ENCODE assay signal across 10 cellular contexts in the genomic region with DNA sequence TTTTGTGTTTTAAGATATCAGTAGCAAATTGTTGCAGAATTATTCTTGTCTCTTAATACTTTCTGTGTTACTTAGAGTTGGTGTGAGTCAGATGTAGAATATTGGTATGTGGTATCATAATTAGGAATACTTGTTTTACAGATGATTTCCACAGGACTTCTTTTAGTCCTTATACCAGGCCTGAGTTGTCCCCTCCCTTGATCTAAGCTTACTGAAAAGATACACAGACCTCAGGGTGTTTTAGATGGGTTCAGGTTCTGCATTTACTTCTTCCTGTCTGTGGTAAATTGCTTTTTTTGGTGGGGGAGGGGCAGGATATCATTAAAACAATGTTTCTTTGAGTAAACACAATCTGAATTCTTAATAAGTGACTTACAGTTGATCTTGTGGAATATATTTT. TPM values are rescaled to one million over a fixed set of nuclear protein-coding genes. Genes with fewer than 3 reads are reported as not detected.
DNase-seq lines count a peak whose midpoint lies in the region; ATAC-seq, FAIRE-seq and TF ChIP-seq lines count a peak whose summit lies in the region.
"Had no signal": no experiment of that assay in that cellular context is flagged by ENCODE, and none has a peak within 500 bp of the region (broad histone marks: within the 10 kb centered on the region; RNA-seq: fewer than 3 reads in every experiment).

No MANE protein-coding gene starts in this region.

- peak overlapping the region; percentile 57 for H3K27ac Mint-ChIP-seq in HFFc6
- H3K27ac Mint-ChIP-seq in activated CD8-positive, alpha-beta T cell treated with anti-CD3 and anti-CD28 coated beads for 36 hours = peak overlapping the region; percentile 90

- no peak overlapping the region for H3K4me2 ChIP-seq in keratinocyte (ENCODE audit: control insufficient read depth, extremely low read depth, insufficient read depth, low read depth, low read length)
- no peak overlapping the region for H3K4me2 ChIP-seq in osteoblast (ENCODE audit: insufficient read depth, low read length)

- no peak overlapping the region for H2AFZ ChIP-seq in keratinocyte (ENCODE audit: control insufficient read depth, low read length)
- no peak overlapping the region for H2AFZ ChIP-seq in osteoblast (ENCODE audit: low read length)

- H3K9me3 Mint-ChIP-seq in HFFc6 = no peaks in the 10 kb centered on the region
- peaks cover 9% of the 10 kb centered on the region for H3K9me3 Mint-ChIP-seq in activated CD8-positive, alpha-beta T cell treated with anti-CD3 and anti-CD28 coated beads for 36 hours

- H3K4me1 ChIP-seq in keratinocyte (ENCODE audit: control insufficient read depth, extremely low read depth, insufficient read depth, low read length) (peaks cover 6% of the 10 kb centered on the region), osteoblast (ENCODE audit: insufficient read depth, low read length) (peaks cover 6% of the 10 kb centered on the region)

- H3K36me3 Mint-ChIP-seq in HFFc6 (ENCODE audit: low read depth) = no peaks in the 10 kb centered on the region
- peaks cover 24% of the 10 kb centered on the region for H3K36me3 Mint-ChIP-seq in activated CD8-positive, alpha-beta T cell treated with anti-CD3 and anti-CD28 coated beads for 36 hours (ENCODE audit: low read depth)

- H3K4me3 ChIP-seq in keratinocyte (ENCODE audit: control insufficient read depth in 2 of 3, extremely low read depth in 1 of 3, insufficient read depth in 2 of 3, low read depth in 1 of 3, low read length in 3 of 3) = no peak overlapping the region
- H3K4me3 ChIP-seq in osteoblast (ENCODE audit: insufficient read depth, low read length) = no peak overlapping the region

- CTCF ChIA-PET in activated CD8-positive, alpha-beta T cell treated with anti-CD3 and anti-CD28 coated beads for 36 hours (lab: Charles Lee) = interaction anchor here (0.6 to 3.4 kb wide), 6 partner anchors 11 to 420 kb away, joined by 3 to 21 read pairs (median 4); a partner anchor contains a TSS

- intact Hi-C loops in activated CD8-positive, alpha-beta T cell treated with anti-CD3 and anti-CD28 coated beads for 36 hours (cut with micrococcal nuclease) = no loop called here

- H3K9me3 ChIP-seq in keratinocyte (ENCODE audit: control insufficient read depth, low read depth, low read length) (no peaks in the 10 kb centered on the region), osteoblast (ENCODE audit: low read depth, low read length) (no peaks in the 10 kb centered on the region)

- no peak overlapping the region; the same call in 1 of the 2 replicates for H3K4me3 Mint-ChIP-seq in HFFc6
- peak overlapping the region; percentile 66 for H3K4me3 Mint-ChIP-seq in activated CD8-positive, alpha-beta T cell treated with anti-CD3 and anti-CD28 coated beads for 36 hours

- peaks cover 31% of the 10 kb centered on the region for H3K4me1 Mint-ChIP-seq in HFFc6 (ENCODE audit: low read depth)
- peaks cover 66% of the 10 kb centered on the region for H3K4me1 Mint-ChIP-seq in activated CD8-positive, alpha-beta T cell treated with anti-CD3 and anti-CD28 coated beads for 36 hours (ENCODE audit: low read depth)

- no peaks in the 10 kb centered on the region for H3K9me1 ChIP-seq in keratinocyte (ENCODE audit: control insufficient read depth, extremely low read depth, insufficient read depth, low read length)

- H3K27me3 ChIP-seq in keratinocyte (ENCODE audit: control insufficient read depth, extremely low read depth, insufficient read depth, low read length) (no peaks in the 10 kb centered on the region), osteoblast (ENCODE audit: insufficient read depth, low read length) (no peaks in the 10 kb centered on the region)

- no peak for TF ChIP-seq CTCF in HFFc6 (IDR thresholded peaks at IDR 0.05)
- TF ChIP-seq CTCF in activated CD8-positive, alpha-beta T cell treated with anti-CD3 and anti-CD28 coated beads for 36 hours (IDR thresholded peaks at IDR 0.05) = no peak
- no peak for TF ChIP-seq CTCF in keratinocyte (optimal IDR thresholded peaks at IDR 0.05 in 1 of 3, IDR thresholded peaks at IDR 0.05 in 1 of 3, conservative IDR thresholded peaks at IDR 0.05 in 1 of 3; ENCODE audit: extremely low read depth in 1 of 3, insufficient read depth in 2 of 3, low read length in 3 of 3)
- TF ChIP-seq CTCF in osteoblast (IDR thresholded peaks at IDR 0.05; ENCODE audit: extremely low read depth, low read depth, low read length) = no peak

- H3K27ac ChIP-seq in keratinocyte (ENCODE audit: control insufficient read depth, insufficient read depth, low read length) = no peak overlapping the region
- H3K27ac ChIP-seq in substantia nigra (ENCODE audit: low read depth, low read length, poor library complexity, severe bottlenecking) = no peak overlapping the region
- no peak overlapping the region for H3K27ac ChIP-seq in osteoblast (ENCODE audit: low read depth, low read length)

- peak; percentile 35 for ATAC-seq in activated CD8-positive, alpha-beta T cell treated with anti-CD3 and anti-CD28 coated beads for 36 hours
- no peak for ATAC-seq in HG03520 (IDR thresholded peaks at IDR 0.05; ENCODE audit: unreplicated experiment)
- ATAC-seq in left lobe of liver = no peak

- H3K79me2 ChIP-seq in keratinocyte (ENCODE audit: control insufficient read depth, insufficient read depth, low read length) (no peaks in the 10 kb centered on the region), osteoblast (ENCODE audit: insufficient read depth, low read length) (no peaks in the 10 kb centered on the region)

- peak; percentile 13 for DNase-seq in CD1c-positive myeloid dendritic cell (ENCODE audit: extremely low spot score)
- DNase-seq in HFFc6 = peak; percentile 16
- no peak for DNase-seq in activated CD8-positive, alpha-beta T cell treated with anti-CD3 and anti-CD28 coated beads for 36 hours
- no peak for DNase-seq in keratinocyte (ENCODE audit: low read depth, low spot score)
- DNase-seq in substantia nigra (lab: John Stamatoyannopoulos, UW) = no peak
- DNase-seq in left lobe of liver (ENCODE audit: low spot score) = no peak
- DNase-seq in osteoblast (ENCODE audit: insufficient read length, low spot score, missing footprints) = no peak
- DNase-seq: mammary epithelial cell, NCI-H1436 treated with DMSO at 0.1 percent for 48 hours had no signal

- no peak overlapping the region for H3K9ac ChIP-seq in keratinocyte (ENCODE audit: control insufficient read depth, extremely low read depth, insufficient read depth, low read length)

- H3K36me3 ChIP-seq in keratinocyte (ENCODE audit: control insufficient read depth in 2 of 2, extremely low read depth in 1 of 2, insufficient read depth in 2 of 2, low read length in 2 of 2) (no peaks in the 10 kb centered on the region), osteoblast (ENCODE audit: insufficient read depth, low read length) (no peaks in the 10 kb centered on the region)

- H3K27me3 Mint-ChIP-seq in HFFc6 (ENCODE audit: insufficient read depth) = no peaks in the 10 kb centered on the region; the same call in 1 of the 2 replicates
- no peaks in the 10 kb centered on the region for H3K27me3 Mint-ChIP-seq in activated CD8-positive, alpha-beta T cell treated with anti-CD3 and anti-CD28 coated beads for 36 hours

- dilution Hi-C loops in keratinocyte (cut with MboI; ENCODE audit: extremely low pct_ligation_motif_present, low sequenced_read_pairs) = no loop called here

- H4K20me1 ChIP-seq in keratinocyte (ENCODE audit: control insufficient read depth, extremely low read depth, insufficient read depth, low read length) (no peaks in the 10 kb centered on the region), osteoblast (ENCODE audit: insufficient read depth, low read length) (no peaks in the 10 kb centered on the region)

- POLR2A ChIA-PET in activated CD8-positive, alpha-beta T cell treated with anti-CD3 and anti-CD28 coated beads for 36 hours (lab: Charles Lee) = interaction anchor here (6.5 kb wide), 1 partner anchor 14 kb away, joined by 57 read pairs; a partner anchor contains a TSS

- FAIRE-seq in keratinocyte (lab: Jason Lieb, UNC) = peak; percentile 13

RNA-seq across cellular contexts. Expression of a gene that starts 14.2 kb away (rescaled TPM):
- 10 to 100 TPM in 5 of 6 experiments, 1 to 10 TPM in 1; 9.0 to 13.1 (median 11.9) TPM for total RNA-seq in HFFc6 (2021; fragmentation: NEBNext Ultra II Directional; extraction: Animal tissue kit (Norgen Biotek cat#: 25700))
- 10 to 100 TPM; 18.5 to 21.8 TPM for total RNA-seq in activated CD8-positive, alpha-beta T cell treated with anti-CD3 and anti-CD28 coated beads for 36 hours
- polyA plus RNA-seq in keratinocyte = 2.1 to 3.9 TPM (median 2.8 TPM) in 3 replicates
- 2.0 TPM for polyA plus RNA-seq in keratinocyte (2011; ENCODE audit: low read depth)
- 1.0 and 2.1 TPM in 2 replicates for polyA plus RNA-seq in keratinocyte (2011; cell fraction: cytosol; rRNA removed)
- 4.6 and 6.1 TPM in 2 replicates for polyA plus RNA-seq in keratinocyte (2011; cell fraction: nucleus; rRNA removed)
- polyA plus RNA-seq in keratinocyte (2012; ENCODE audit: low replicate concordance) = 0.75 and 2.1 TPM in 2 replicates
- polyA minus RNA-seq in keratinocyte = 0.39 to 4.6 TPM (median 2.0 TPM) in 3 replicates
- 1.3 TPM for polyA minus RNA-seq in keratinocyte (2011; cell fraction: cytosol; rRNA and poly(A)+ RNA removed)
- polyA minus RNA-seq in keratinocyte (2011; cell fraction: nucleus; rRNA and poly(A)+ RNA removed) = 3.0 and 5.9 TPM in 2 replicates
- total RNA-seq in left lobe of liver (2.8 TPM), osteoblast (12.3 and 12.4 TPM in 2 replicates)

RNA-seq across cellular contexts. Expression of a gene that starts 14.5 kb away (rescaled TPM):
- total RNA-seq in HFFc6 (2021; fragmentation: NEBNext Ultra II Directional; extraction: Animal tissue kit (Norgen Biotek cat#: 25700)) = 10 to 100 TPM; 11.6 to 29.8 (median 26.5) TPM
- total RNA-seq in activated CD8-positive, alpha-beta T cell treated with anti-CD3 and anti-CD28 coated beads for 36 hours = 10 to 100 TPM; 42.5 to 44.9 TPM
- 2.3 to 9.9 TPM (median 7.7 TPM) in 3 replicates for polyA plus RNA-seq in keratinocyte
- 1.1 TPM for polyA plus RNA-seq in keratinocyte (2011; ENCODE audit: low read depth)
- polyA plus RNA-seq in keratinocyte (2011; cell fraction: cytosol; rRNA removed) = 3.2 and 4.1 TPM in 2 replicates
- polyA plus RNA-seq in keratinocyte (2011; cell fraction: nucleus; rRNA removed) = 5.0 and 5.9 TPM in 2 replicates
- polyA plus RNA-seq in keratinocyte (2012; ENCODE audit: low replicate concordance) = 0.51 and 7.6 TPM in 2 replicates
- 8.6 to 24.2 TPM (median 10.0 TPM) in 3 replicates for polyA minus RNA-seq in keratinocyte
- 2.5 TPM for polyA minus RNA-seq in keratinocyte (2011; cell fraction: cytosol; rRNA and poly(A)+ RNA removed)
- 5.1 and 9.1 TPM in 2 replicates for polyA minus RNA-seq in keratinocyte (2011; cell fraction: nucleus; rRNA and poly(A)+ RNA removed)
- 0.45 TPM for total RNA-seq in left lobe of liver
- total RNA-seq in osteoblast = 6.9 and 8.3 TPM in 2 replicates

Comparison
In these comparisons a context has a peak if more than half of its experiments do, and no peak if none do; other contexts are left out.
1. DNase-seq: peak in CD1c-positive myeloid dendritic cell (single experiment) and HFFc6 (single experiment); none in activated CD8-positive, alpha-beta T cell treated with anti-CD3 and anti-CD28 coated beads for 36 hours (single experiment), keratinocyte (single experiment), substantia nigra (0 of 49), left lobe of liver (single experiment) and osteoblast (single experiment).